ENCODE assay signal across 1 cellular context in genomic region chr6:29627762-29628418, GRCh38.
TF ChIP-seq lines count a peak whose summit lies in the region.

No MANE protein-coding gene starts in this region.

TF ChIP-seq in HEK293, 187 proteins besides CTCF, POLR2A, EP300 and RAD21 (continued from another document):
- TF ChIP-seq, protein P1, sequence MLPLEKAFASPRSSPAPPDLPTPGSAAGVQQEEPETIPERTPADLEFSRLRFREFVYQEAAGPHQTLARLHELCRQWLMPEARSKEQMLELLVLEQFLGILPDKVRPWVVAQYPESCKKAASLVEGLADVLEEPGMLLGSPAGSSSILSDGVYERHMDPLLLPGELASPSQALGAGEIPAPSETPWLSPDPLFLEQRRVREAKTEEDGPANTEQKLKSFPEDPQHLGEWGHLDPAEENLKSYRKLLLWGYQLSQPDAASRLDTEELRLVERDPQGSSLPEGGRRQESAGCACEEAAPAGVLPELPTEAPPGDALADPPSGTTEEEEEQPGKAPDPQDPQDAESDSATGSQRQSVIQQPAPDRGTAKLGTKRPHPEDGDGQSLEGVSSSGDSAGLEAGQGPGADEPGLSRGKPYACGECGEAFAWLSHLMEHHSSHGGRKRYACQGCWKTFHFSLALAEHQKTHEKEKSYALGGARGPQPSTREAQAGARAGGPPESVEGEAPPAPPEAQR (tag by site-specific recombination; IDR thresholded peaks at IDR 0.05), result no peak
- TF ChIP-seq, protein P2, sequence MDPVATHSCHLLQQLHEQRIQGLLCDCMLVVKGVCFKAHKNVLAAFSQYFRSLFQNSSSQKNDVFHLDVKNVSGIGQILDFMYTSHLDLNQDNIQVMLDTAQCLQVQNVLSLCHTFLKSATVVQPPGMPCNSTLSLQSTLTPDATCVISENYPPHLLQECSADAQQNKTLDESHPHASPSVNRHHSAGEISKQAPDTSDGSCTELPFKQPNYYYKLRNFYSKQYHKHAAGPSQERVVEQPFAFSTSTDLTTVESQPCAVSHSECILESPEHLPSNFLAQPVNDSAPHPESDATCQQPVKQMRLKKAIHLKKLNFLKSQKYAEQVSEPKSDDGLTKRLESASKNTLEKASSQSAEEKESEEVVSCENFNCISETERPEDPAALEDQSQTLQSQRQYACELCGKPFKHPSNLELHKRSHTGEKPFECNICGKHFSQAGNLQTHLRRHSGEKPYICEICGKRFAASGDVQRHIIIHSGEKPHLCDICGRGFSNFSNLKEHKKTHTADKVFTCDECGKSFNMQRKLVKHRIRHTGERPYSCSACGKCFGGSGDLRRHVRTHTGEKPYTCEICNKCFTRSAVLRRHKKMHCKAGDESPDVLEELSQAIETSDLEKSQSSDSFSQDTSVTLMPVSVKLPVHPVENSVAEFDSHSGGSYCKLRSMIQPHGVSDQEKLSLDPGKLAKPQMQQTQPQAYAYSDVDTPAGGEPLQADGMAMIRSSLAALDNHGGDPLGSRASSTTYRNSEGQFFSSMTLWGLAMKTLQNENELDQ (tag by site-specific recombination; IDR thresholded peaks at IDR 0.05; ENCODE audit: low read depth), result no peak
- TF ChIP-seq ZNF76 (tag by site-specific recombination; IDR thresholded peaks at IDR 0.05; ENCODE audit: borderline replicate concordance, low read depth) (no peak), KLF7 (tag by site-specific recombination; IDR thresholded peaks at IDR 0.05; ENCODE audit: borderline replicate concordance) (no peak), ZNF621 (tag by site-specific recombination; IDR thresholded peaks at IDR 0.05) (no peak), ZNF341 (tag by site-specific recombination; IDR thresholded peaks at IDR 0.05; ENCODE audit: low read depth) (no peak; the same call in 1 of the 2 replicates), KLF1 (tag by site-specific recombination; IDR thresholded peaks at IDR 0.05) (peak; percentile 95), ZNF600 (tag by site-specific recombination; IDR thresholded peaks at IDR 0.05) (no peak), FEZF1 (tag by site-specific recombination; IDR thresholded peaks at IDR 0.05) (no peak), TSHZ1 (tag by site-specific recombination; IDR thresholded peaks at IDR 0.05; ENCODE audit: borderline replicate concordance) (no peak), SP3 (tag by site-specific recombination; IDR thresholded peaks at IDR 0.05) (peak; percentile 97), ZNF148 (tag by site-specific recombination; IDR thresholded peaks at IDR 0.05; ENCODE audit: borderline replicate concordance) (no peak), ZBTB21 (tag by site-specific recombination; IDR thresholded peaks at IDR 0.05) (peak; percentile 23; the same call in 1 of the 2 replicates), ZNF2 (tag by site-specific recombination; IDR thresholded peaks at IDR 0.05) (no peak), YY1 (tag by site-specific recombination; IDR thresholded peaks at IDR 0.05) (0 out of 2 replicates have a peak, but pooled peaks have one; percentile 17), ZNF211 (tag by site-specific recombination; IDR thresholded peaks at IDR 0.05; ENCODE audit: low read depth) (no peak), GLIS2 (tag by site-specific recombination; IDR thresholded peaks at IDR 0.05) (peak; percentile 11; the same call in 1 of the 2 replicates), GFI1B (tag by site-specific recombination; IDR thresholded peaks at IDR 0.05) (no peak), GLIS1 (tag by site-specific recombination; IDR thresholded peaks at IDR 0.05) (peak; percentile 64; the same call in 1 of the 2 replicates), IKZF3 (tag by site-specific recombination; IDR thresholded peaks at IDR 0.05) (no peak), ZNF626 (tag by site-specific recombination; IDR thresholded peaks at IDR 0.05) (no peak), OVOL3 (tag by site-specific recombination; IDR thresholded peaks at IDR 0.05) (no peak), ZNF302 (tag by site-specific recombination; IDR thresholded peaks at IDR 0.05; ENCODE audit: low read depth) (no peak), ZSCAN30 (tag by site-specific recombination; IDR thresholded peaks at IDR 0.05) (no peak), KLF10 (tag by site-specific recombination; IDR thresholded peaks at IDR 0.05) (no peak), ZNF138 (tag by site-specific recombination; IDR thresholded peaks at IDR 0.05; ENCODE audit: borderline replicate concordance) (no peak), ZBTB10 (tag by site-specific recombination; IDR thresholded peaks at IDR 0.05) (peak; percentile 59), KLF8 (tag by site-specific recombination; IDR thresholded peaks at IDR 0.05) (peak; percentile 96), ZNF366 (tag by site-specific recombination; conservative IDR thresholded peaks at IDR 0.05) (peak; percentile 71; the same call in 1 of the 2 replicates), ZNF791 (tag by site-specific recombination; IDR thresholded peaks at IDR 0.05) (no peak), ZNF843 (tag by site-specific recombination; IDR thresholded peaks at IDR 0.05) (no peak), ZNF768 (tag by site-specific recombination; IDR thresholded peaks at IDR 0.05) (no peak), ZFHX2 (tag by site-specific recombination; conservative IDR thresholded peaks at IDR 0.05) (peak; percentile 96; the same call in 1 of the 2 replicates)
- TF ChIP-seq, protein P3, sequence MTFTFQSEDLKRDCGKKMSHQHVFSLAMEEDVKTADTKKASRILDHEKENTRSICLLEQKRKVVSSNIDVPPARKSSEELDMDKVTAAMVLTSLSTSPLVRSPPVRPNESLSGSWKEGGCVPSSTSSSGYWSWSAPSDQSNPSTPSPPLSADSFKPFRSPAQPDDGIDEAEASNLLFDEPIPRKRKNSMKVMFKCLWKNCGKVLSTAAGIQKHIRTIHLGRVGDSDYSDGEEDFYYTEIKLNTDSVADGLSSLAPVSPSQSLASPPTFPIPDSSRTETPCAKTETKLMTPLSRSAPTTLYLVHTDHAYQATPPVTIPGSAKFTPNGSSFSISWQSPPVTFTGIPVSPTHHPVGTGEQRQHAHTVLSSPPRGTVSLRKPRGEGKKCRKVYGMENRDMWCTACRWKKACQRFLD (tag by site-specific recombination; IDR thresholded peaks at IDR 0.05), result no peak
- TF ChIP-seq, protein P4, sequence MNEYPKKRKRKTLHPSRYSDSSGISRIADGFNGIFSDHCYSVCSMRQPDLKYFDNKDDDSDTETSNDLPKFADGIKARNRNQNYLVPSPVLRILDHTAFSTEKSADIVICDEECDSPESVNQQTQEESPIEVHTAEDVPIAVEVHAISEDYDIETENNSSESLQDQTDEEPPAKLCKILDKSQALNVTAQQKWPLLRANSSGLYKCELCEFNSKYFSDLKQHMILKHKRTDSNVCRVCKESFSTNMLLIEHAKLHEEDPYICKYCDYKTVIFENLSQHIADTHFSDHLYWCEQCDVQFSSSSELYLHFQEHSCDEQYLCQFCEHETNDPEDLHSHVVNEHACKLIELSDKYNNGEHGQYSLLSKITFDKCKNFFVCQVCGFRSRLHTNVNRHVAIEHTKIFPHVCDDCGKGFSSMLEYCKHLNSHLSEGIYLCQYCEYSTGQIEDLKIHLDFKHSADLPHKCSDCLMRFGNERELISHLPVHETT (tag by site-specific recombination; IDR thresholded peaks at IDR 0.05), result no peak
- TF ChIP-seq, protein P5, sequence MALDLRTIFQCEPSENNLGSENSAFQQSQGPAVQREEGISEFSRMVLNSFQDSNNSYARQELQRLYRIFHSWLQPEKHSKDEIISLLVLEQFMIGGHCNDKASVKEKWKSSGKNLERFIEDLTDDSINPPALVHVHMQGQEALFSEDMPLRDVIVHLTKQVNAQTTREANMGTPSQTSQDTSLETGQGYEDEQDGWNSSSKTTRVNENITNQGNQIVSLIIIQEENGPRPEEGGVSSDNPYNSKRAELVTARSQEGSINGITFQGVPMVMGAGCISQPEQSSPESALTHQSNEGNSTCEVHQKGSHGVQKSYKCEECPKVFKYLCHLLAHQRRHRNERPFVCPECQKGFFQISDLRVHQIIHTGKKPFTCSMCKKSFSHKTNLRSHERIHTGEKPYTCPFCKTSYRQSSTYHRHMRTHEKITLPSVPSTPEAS (tag by site-specific recombination; IDR thresholded peaks at IDR 0.05), result no peak
- TF ChIP-seq, protein P6, sequence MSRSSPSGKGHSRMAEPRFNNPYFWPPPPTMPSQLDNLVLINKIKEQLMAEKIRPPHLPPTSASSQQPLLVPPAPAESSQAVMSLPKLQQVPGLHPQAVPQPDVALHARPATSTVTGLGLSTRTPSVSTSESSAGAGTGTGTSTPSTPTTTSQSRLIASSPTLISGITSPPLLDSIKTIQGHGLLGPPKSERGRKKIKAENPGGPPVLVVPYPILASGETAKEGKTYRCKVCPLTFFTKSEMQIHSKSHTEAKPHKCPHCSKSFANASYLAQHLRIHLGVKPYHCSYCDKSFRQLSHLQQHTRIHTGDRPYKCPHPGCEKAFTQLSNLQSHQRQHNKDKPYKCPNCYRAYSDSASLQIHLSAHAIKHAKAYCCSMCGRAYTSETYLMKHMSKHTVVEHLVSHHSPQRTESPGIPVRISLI (tag by site-specific recombination; IDR thresholded peaks at IDR 0.05), result no peak
